ENCODE assay signal across 14 cellular contexts in genomic region chr18:51171208-51171607, GRCh38. TPM values are rescaled to one million over a fixed set of nuclear protein-coding genes. Genes with fewer than 3 reads are reported as not detected.
DNase-seq lines count a peak whose midpoint lies in the region; ATAC-seq, FAIRE-seq and TF ChIP-seq lines count a peak whose summit lies in the region.
"Had no signal": no experiment of that assay in that cellular context is flagged by ENCODE, and none has a peak within 500 bp of the region (broad histone marks: within the 10 kb centered on the region; RNA-seq: fewer than 3 reads in every experiment).

No MANE protein-coding gene starts in this region.

- H3K27ac ChIP-seq in MM.1S (ENCODE audit: low read length) (peak overlapping the region; percentile 48; the same call in 1 of the 2 replicates), right atrium auricular region (no peak overlapping the region)
- H3K27ac ChIP-seq: hepatocyte, SJCRH30 had no signal

- no peak for TF ChIP-seq POLR2A in H54 (IDR thresholded peaks at IDR 0.05; ENCODE audit: low read depth, low read length)

- H3K9me3 Mint-ChIP-seq in activated naive CD4-positive, alpha-beta T cell treated with anti-CD3 and anti-CD28 coated beads for 36 hours = no peaks in the 10 kb centered on the region

- H3K27ac Mint-ChIP-seq in activated naive CD4-positive, alpha-beta T cell treated with anti-CD3 and anti-CD28 coated beads for 36 hours = peak overlapping the region; percentile 97

- H3K9ac ChIP-seq in MM.1S (ENCODE audit: low read length) = no peak overlapping the region

- no peak overlapping the region for H3K4me2 ChIP-seq in MM.1S (ENCODE audit: low read depth, low read length)
- H3K4me2 ChIP-seq: hepatocyte had no signal

- H3K9me3 ChIP-seq in MM.1S (replicated peaks; ENCODE audit: insufficient read depth, low read length) (no peaks in the 10 kb centered on the region), right atrium auricular region (no peaks in the 10 kb centered on the region)
- H3K9me3 ChIP-seq: SJCRH30 had no signal

- DNase-seq in activated naive CD4-positive, alpha-beta T cell treated with anti-CD3 and anti-CD28 coated beads for 36 hours = no peak
- no peak for DNase-seq in activated naive CD4-positive, alpha-beta T cell treated with anti-CD3 and anti-CD28 coated beads, Interleukin-2, amount 50 U/mL, for 16 hours
- no peak for DNase-seq in MM.1S
- DNase-seq in stimulated activated naive CD8-positive, alpha-beta T cell treated with anti-CD3 and anti-CD28 coated beads, Interleukin-15, Interleukin-2, amounts not matched to agents 100 U/mL and 50 U/mL, for 24 hours = no peak
- no peak for DNase-seq in activated effector memory CD4-positive, alpha-beta T cell treated with anti-CD3 and anti-CD28 coated beads, Interleukin-2, amount 50 U/mL, for 16 hours
- no peak for DNase-seq in right atrium auricular region (ENCODE audit: low spot score)
- no peak for DNase-seq in H54 (ENCODE audit: insufficient read length, low spot score)
- DNase-seq: activated CD4-positive, alpha-beta T cell treated with anti-CD3 and anti-CD28 coated beads, Interleukin-2, amount 50 U/mL, for 4 hours; NCI-H526 treated with DMSO at 0.1 percent for 48 hours; posterior cingulate gyrus; SJCRH30; stimulated activated CD4-positive, alpha-beta T cell treated with anti-CD3 and anti-CD28 coated beads, Interleukin-2, amount 100 ng/mL, for 24 hours had no signal

- H3K4me1 Mint-ChIP-seq in activated naive CD4-positive, alpha-beta T cell treated with anti-CD3 and anti-CD28 coated beads for 36 hours (ENCODE audit: low read depth) = peaks cover 67% of the 10 kb centered on the region

- H3K27me3 ChIP-seq in MM.1S (replicated peaks; ENCODE audit: insufficient read depth, low read length) (no peaks in the 10 kb centered on the region), right atrium auricular region (no peaks in the 10 kb centered on the region)
- H3K27me3 ChIP-seq: hepatocyte, SJCRH30 had no signal

- intact Hi-C loops in activated naive CD4-positive, alpha-beta T cell treated with anti-CD3 and anti-CD28 coated beads for 36 hours (cut with micrococcal nuclease) = loop anchor here (1.0 to 5.0 kb wide), 10 partner anchors 12 to 271 kb away; partner anchors contain the start of gene SMAD4

- peaks cover 5% of the 10 kb centered on the region; the same call in 1 of the 2 replicates for H3K36me3 ChIP-seq in MM.1S (replicated peaks; ENCODE audit: insufficient read depth, low read length)
- H3K36me3 ChIP-seq in right atrium auricular region = peaks cover 13% of the 10 kb centered on the region

- H3K4me3 Mint-ChIP-seq in activated naive CD4-positive, alpha-beta T cell treated with anti-CD3 and anti-CD28 coated beads for 36 hours = peak overlapping the region; percentile 52

- peak; percentile 78 for ATAC-seq in HG02588 (IDR thresholded peaks at IDR 0.05; ENCODE audit: unreplicated experiment)
- ATAC-seq in stimulated activated naive CD8-positive, alpha-beta T cell treated with anti-CD3 and anti-CD28 coated beads, Interleukin-15, Interleukin-2, amounts not matched to agents 100 U/mL and 50 U/mL, for 24 hours = peak; percentile 93

- H3K4me3 ChIP-seq in MM.1S (ENCODE audit: low read length) = no peak overlapping the region
- no peak overlapping the region for H3K4me3 ChIP-seq in right atrium auricular region
- H3K4me3 ChIP-seq: hepatocyte, SJCRH30 had no signal

- H3K36me3 Mint-ChIP-seq in activated naive CD4-positive, alpha-beta T cell treated with anti-CD3 and anti-CD28 coated beads for 36 hours (ENCODE audit: low read depth) = peaks cover 16% of the 10 kb centered on the region

- TF ChIP-seq CTCF in MM.1S (IDR thresholded peaks at IDR 0.05; ENCODE audit: low read length) = no peak
- no peak for TF ChIP-seq CTCF in right atrium auricular region (IDR thresholded peaks at IDR 0.05)

- peaks cover 76% of the 10 kb centered on the region for H3K79me2 ChIP-seq in MM.1S (ENCODE audit: low read length)

- H3K27me3 Mint-ChIP-seq in activated naive CD4-positive, alpha-beta T cell treated with anti-CD3 and anti-CD28 coated beads for 36 hours (ENCODE audit: low read depth) = no peaks in the 10 kb centered on the region

- FAIRE-seq in H54 (lab: Jason Lieb, UNC) = no peak

- no peaks in the 10 kb centered on the region for H3K9me2 ChIP-seq in MM.1S (replicated peaks; ENCODE audit: insufficient read depth, low read length)

- no peak overlapping the region for H2AFZ ChIP-seq in MM.1S (ENCODE audit: low read length)
- H2AFZ ChIP-seq: hepatocyte had no signal

- H3F3A ChIP-seq in MM.1S (ENCODE audit: insufficient read depth, low read length) = peaks cover 39% of the 10 kb centered on the region

- CTCF ChIA-PET in activated naive CD4-positive, alpha-beta T cell treated with anti-CD3 and anti-CD28 coated beads for 36 hours (lab: Charles Lee) = interaction anchor here (1.3 kb wide), 1 partner anchor 17 kb away, joined by 6 read pairs; no protein-coding TSS in a partner anchor

- H3K4me1 ChIP-seq in MM.1S (ENCODE audit: low read length) (peaks cover 46% of the 10 kb centered on the region), right atrium auricular region (no peaks in the 10 kb centered on the region)

- no peaks in the 10 kb centered on the region for H4K20me1 ChIP-seq in MM.1S (ENCODE audit: insufficient read depth, low read length)

RNA-seq across cellular contexts. Expression of gene MEX3C, which starts 26.3 kb away (rescaled TPM):
- 10 to 100 TPM; 50.9 to 52.4 TPM for total RNA-seq in activated naive CD4-positive, alpha-beta T cell treated with anti-CD3 and anti-CD28 coated beads for 36 hours
- 10 to 100 TPM; 15.9 to 16.2 TPM for total RNA-seq in right atrium auricular region
